28 cellular contexts compared by ENCODE assay signal in the genomic region with DNA sequence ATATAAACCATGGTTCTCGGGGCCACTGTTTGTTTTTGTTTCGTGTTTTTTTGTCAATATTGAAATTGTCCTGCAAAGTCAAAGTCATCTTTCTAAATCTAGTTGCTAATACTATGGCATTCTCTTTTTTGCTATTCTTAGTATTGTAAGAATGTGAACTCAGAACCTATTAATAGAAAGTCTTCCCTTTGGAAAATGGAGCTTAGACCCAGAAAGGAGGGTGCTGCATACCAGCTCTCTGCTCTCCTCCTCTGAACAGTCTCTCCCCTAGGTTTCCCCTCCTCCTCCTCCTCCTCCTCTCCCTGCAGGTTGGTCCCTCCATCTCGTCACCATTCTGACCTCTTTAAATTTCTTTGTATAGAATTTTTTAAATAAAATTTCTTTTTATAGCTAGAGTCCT.
"Had no signal": no experiment of that assay in that cellular context is flagged by ENCODE, and none has a peak within 500 bp of the region (broad histone marks: within the 10 kb centered on the region; RNA-seq: fewer than 3 reads in every experiment).

No MANE protein-coding gene starts in this region.

- H3K9me3 ChIP-seq: Peyer's patch, SJCRH30 had no signal

- H3K36me3 ChIP-seq: brain microvascular endothelial cell, cardiac muscle cell, Peyer's patch, SJCRH30 had no signal

- H3K4me3 Mint-ChIP-seq: activated B cell treated with CpG ODN at 0.5 μM for 24 hours; activated CD4-positive, alpha-beta memory T cell treated with anti-CD3 and anti-CD28 coated beads for 36 hours; activated CD4-positive, alpha-beta T cell treated with anti-CD3 and anti-CD28 coated beads, Interleukin-2, amount 10 ng/mL, durations not matched to agents 7 days and 5 days; activated naive CD8-positive, alpha-beta T cell treated with anti-CD3 and anti-CD28 coated beads, Interleukin-2, amount 50 U/mL, for 24 hours; activated T-cell treated with anti-CD3 and anti-CD28 coated beads, Interleukin-2, amount 50 U/mL, for 4 hours had no signal

- H3K36me3 Mint-ChIP-seq: activated CD4-positive, alpha-beta memory T cell treated with anti-CD3 and anti-CD28 coated beads for 36 hours; activated naive CD4-positive, alpha-beta T cell treated with anti-CD3 and anti-CD28 coated beads, Interleukin-2, amount 50 U/mL, for 72 hours had no signal

- H3K4me3 ChIP-seq: cardiac muscle cell, K562, Peyer's patch, SJCRH30 had no signal

- H3K4me1 Mint-ChIP-seq: activated B cell treated with CpG ODN at 0.5 μM for 24 hours; activated CD4-positive, alpha-beta T cell treated with anti-CD3 and anti-CD28 coated beads, Interleukin-2, amount 10 ng/mL, durations not matched to agents 7 days and 5 days; activated naive CD8-positive, alpha-beta T cell treated with anti-CD3 and anti-CD28 coated beads, Interleukin-2, amount 50 U/mL, for 24 hours had no signal

- H3K27ac ChIP-seq: brain microvascular endothelial cell, cardiac muscle cell, Peyer's patch, RWPE1, SJCRH30 had no signal

- H3K9me3 Mint-ChIP-seq: activated CD4-positive, alpha-beta memory T cell treated with anti-CD3 and anti-CD28 coated beads for 36 hours; activated T-cell treated with anti-CD3 and anti-CD28 coated beads, Interleukin-2, amount 50 U/mL, for 4 hours had no signal

- H3K27ac Mint-ChIP-seq: activated B cell treated with CpG ODN at 0.5 μM for 24 hours; activated CD4-positive, alpha-beta memory T cell treated with anti-CD3 and anti-CD28 coated beads for 36 hours; activated CD4-positive, alpha-beta T cell treated with anti-CD3 and anti-CD28 coated beads, Interleukin-2, amount 10 ng/mL, durations not matched to agents 7 days and 5 days; activated naive CD4-positive, alpha-beta T cell treated with anti-CD3 and anti-CD28 coated beads, Interleukin-2, amount 50 U/mL, for 72 hours; activated naive CD8-positive, alpha-beta T cell treated with anti-CD3 and anti-CD28 coated beads, Interleukin-2, amount 50 U/mL, for 24 hours had no signal

- DNase-seq: activated B cell treated with CpG ODN at 0.5 μM for 24 hours; activated CD4-positive, alpha-beta memory T cell treated with anti-CD3 and anti-CD28 coated beads for 36 hours; activated CD4-positive, alpha-beta T cell treated with anti-CD3 and anti-CD28 coated beads for 1 hour; activated CD4-positive, alpha-beta T cell treated with anti-CD3 and anti-CD28 coated beads, Interleukin-2, amount 10 ng/mL, durations not matched to agents 7 days and 5 days; activated CD8-positive, alpha-beta memory T cell treated with anti-CD3 and anti-CD28 coated beads for 24 hours; activated effector memory CD4-positive, alpha-beta T cell treated with anti-CD3 and anti-CD28 coated beads, Interleukin-2, amount 50 U/mL, for 16 hours; activated naive CD4-positive, alpha-beta T cell treated with Interleukin-2 at 50 U/mL for 16 hours; activated naive CD8-positive, alpha-beta T cell treated with anti-CD3 and anti-CD28 coated beads, Interleukin-2, amount 50 U/mL, for 24 hours; activated T-cell treated with anti-CD3 and anti-CD28 coated beads, Interleukin-2, amount 50 U/mL, for 4 hours; amniotic stem cell; brain microvascular endothelial cell; Karpas-422; NCI-H1105 treated with DMSO at 0.1 percent for 48 hours; NCI-H1436 treated with DMSO at 0.1 percent for 48 hours; NCI-H187; NCI-H2081 treated with DMSO at 0.1 percent for 48 hours; NCI-H2227 treated with DMSO at 0.1 percent for 48 hours; NCI-H446 treated with DMSO at 0.1 percent for 48 hours; NCI-H526; Peyer's patch; Right ventricle myocardium superior; SJCRH30; T-helper 2 cell; T1000 had no signal

- H3K27me3 ChIP-seq: brain microvascular endothelial cell, cardiac muscle cell, Peyer's patch, SJCRH30 had no signal

- H3K4me1 ChIP-seq: Peyer's patch, SJCRH30 had no signal

- ATAC-seq: activated naive CD4-positive, alpha-beta T cell treated with anti-CD3 and anti-CD28 coated beads, Interleukin-2, amount 50 U/mL, for 72 hours; activated naive CD8-positive, alpha-beta T cell treated with anti-CD3 and anti-CD28 coated beads, Interleukin-2, amount 50 U/mL, for 24 hours; activated T-cell treated with anti-CD3 and anti-CD28 coated beads, Interleukin-2, amount 50 U/mL, for 4 hours; K562 had no signal

- H3K27me3 Mint-ChIP-seq: activated B cell treated with CpG ODN at 0.5 μM for 24 hours; activated CD4-positive, alpha-beta T cell treated with anti-CD3 and anti-CD28 coated beads, Interleukin-2, amount 10 ng/mL, durations not matched to agents 7 days and 5 days; activated naive CD8-positive, alpha-beta T cell treated with anti-CD3 and anti-CD28 coated beads, Interleukin-2, amount 50 U/mL, for 24 hours had no signal
